8 cellular contexts compared by ENCODE assay signal in genomic region chr10:72334196-72334831, GRCh38. TPM values are rescaled to one million over a fixed set of nuclear protein-coding genes. Genes with fewer than 3 reads are reported as not detected.
DNase-seq lines count a peak whose midpoint lies in the region; ATAC-seq and TF ChIP-seq lines count a peak whose summit lies in the region.

No MANE protein-coding gene starts in this region.

- H2BK12ac ChIP-seq in H9 (ENCODE audit: insufficient read length, low read depth, low read length), result no peak overlapping the region

- peak overlapping the region in 7 of 59 donors; percentile 10 to 24 (median 19) for H3K4me3 ChIP-seq in dorsolateral prefrontal cortex

- DNase-seq in H9 (peak; percentile 77), NCI-H748 treated with DMSO at 0.1 percent for 48 hours (lab: John Stamatoyannopoulos, UW) (peak; percentile 79), dorsolateral prefrontal cortex (peak in 8 of 10 donors; percentile 51 to 87 (median 76)), natural killer cell (no peak)

- H3K9me3 Mint-ChIP-seq in H9 (no peaks in the 10 kb centered on the region; a peak in 1 of 5 replicates), natural killer cell (no peaks in the 10 kb centered on the region)

- TF ChIP-seq CTCF in 22Rv1 (IDR thresholded peaks at IDR 0.05) (no peak), H9 (conservative IDR thresholded peaks at IDR 0.05) (no peak), dorsolateral prefrontal cortex (IDR thresholded peaks at IDR 0.05 in 54 of 56, conservative IDR thresholded peaks at IDR 0.05 in 2 of 56; ENCODE audit: low read depth in 1 of 56, partially characterized antibody in 56 of 56) (peak in 1 of 56 donors; percentile 13), natural killer cell (IDR thresholded peaks at IDR 0.05) (no peak)

- intact Hi-C loops in dorsolateral prefrontal cortex (cut with DNase I), result loop anchor here (5.0 to 10.0 kb wide), 3 partner anchors 77 to 1020 kb away; partner anchors contain the start of genes CHST3 (in 1 of the 2) and SLC29A3 (in 1 of the 2)
- intact Hi-C loops in natural killer cell (cut with micrococcal nuclease), result loop anchor here (2.0 kb wide), 3 partner anchors 36 to 250 kb away; partner anchors contain the start of genes ANAPC16 and ASCC1

- H3K4me3 Mint-ChIP-seq in H9 (peak overlapping the region in 1 of 2 experiments; percentile 49; a peak in 1 of 5 replicates), natural killer cell (peak overlapping the region; percentile 88)

- H3K23ac ChIP-seq in H9 (ENCODE audit: insufficient read length, low read depth, low read length), result no peak overlapping the region

- H3K79me2 ChIP-seq in H9 (ENCODE audit: insufficient read depth, low read length), result no peaks in the 10 kb centered on the region

- no peak overlapping the region for H2BK20ac ChIP-seq in H9 (ENCODE audit: low read depth, low read length, poor library complexity, severe bottlenecking)

- H3K27me3 ChIP-seq in H9 (ENCODE audit: insufficient read depth, low read length) (no peaks in the 10 kb centered on the region), dorsolateral prefrontal cortex (no peaks in the 10 kb centered on the region)

- H3K9ac ChIP-seq in H9 (ENCODE audit: extremely low read depth, insufficient read length, low read length), result no peak overlapping the region

- H2BK15ac ChIP-seq in H9 (ENCODE audit: low read depth, low read length), result no peak overlapping the region

- peaks cover 8 to 46% (median 12%) of the 10 kb centered on the region in 3 experiments for H3K36me3 Mint-ChIP-seq in H9 (ENCODE audit: insufficient read depth in 1 of 3, low read depth in 3 of 3)
- no peaks in the 10 kb centered on the region for H3K36me3 Mint-ChIP-seq in natural killer cell

- no peak overlapping the region for H2BK5ac ChIP-seq in H9 (ENCODE audit: insufficient read length, low read length)

- no peak overlapping the region for H2BK120ac ChIP-seq in H9 (ENCODE audit: low read depth, low read length, poor library complexity, severe bottlenecking)

- H3K56ac ChIP-seq in H9 (ENCODE audit: insufficient read length, low read depth, low read length), result no peak overlapping the region

- no peaks in the 10 kb centered on the region for H3K79me1 ChIP-seq in H9 (ENCODE audit: insufficient read depth, low read depth, low read length, poor library complexity, severe bottlenecking)

- H3K27ac Mint-ChIP-seq in H9 (peak overlapping the region in 2 of 3 experiments; percentile 69 to 84; a peak in 5 of 7 replicates), natural killer cell (peak overlapping the region; percentile 96 to 97)

- no peak overlapping the region for H2AFZ ChIP-seq in H9 (ENCODE audit: low read length)

- H3K23me2 ChIP-seq in H9 (ENCODE audit: insufficient read length, low read depth, low read length, poor library complexity, severe bottlenecking), result no peaks in the 10 kb centered on the region

- H3K27me3 Mint-ChIP-seq in H9 (ENCODE audit: low read depth) (no peaks in the 10 kb centered on the region; the same call in none of the 2 replicates), natural killer cell (ENCODE audit: low read depth in 2 of 2) (no peaks in the 10 kb centered on the region)

- WGBS in H9 (ENCODE audit: extremely low coverage, insufficient read length, low lambda C conversion rate), result no CpG with 5 or more reads among the region's 18 CpGs

- peak overlapping the region; percentile 63 for H4K91ac ChIP-seq in H9 (ENCODE audit: insufficient read length, low read depth, low read length)

- H3K9me3 ChIP-seq in H9 (ENCODE audit: control insufficient read depth, low read depth, low read length), result no peaks in the 10 kb centered on the region

- no peaks in the 10 kb centered on the region for H4K20me1 ChIP-seq in H9 (ENCODE audit: control insufficient read depth, insufficient read depth, insufficient read length)

- no peak for ATAC-seq in natural killer cell
- ATAC-seq in HG03039 (IDR thresholded peaks at IDR 0.05; ENCODE audit: unreplicated experiment), result no peak
- ATAC-seq in GM18858 (IDR thresholded peaks at IDR 0.05; ENCODE audit: unreplicated experiment), result no peak
- ATAC-seq in HG03095 (IDR thresholded peaks at IDR 0.05; ENCODE audit: unreplicated experiment), result no peak

- H3K4ac ChIP-seq in H9 (ENCODE audit: low read depth, low read length), result no peak overlapping the region

- H3K4me2 ChIP-seq in H9 (ENCODE audit: insufficient read depth, insufficient read length, low read length), result no peak overlapping the region

- H3K18ac ChIP-seq in H9 (ENCODE audit: insufficient read length, low read depth, low read length), result peak overlapping the region; percentile 59

- H3T11ph ChIP-seq in H9 (ENCODE audit: low read length), result no peak overlapping the region

- H3K4me1 Mint-ChIP-seq in H9, result peaks cover 32 to 43% of the 10 kb centered on the region in 2 experiments
- H3K4me1 Mint-ChIP-seq in natural killer cell, result peaks cover 69 to 76% of the 10 kb centered on the region in 2 donors

- no peak overlapping the region for H2AK5ac ChIP-seq in H9 (ENCODE audit: insufficient read length, low read length)

- no peak overlapping the region for H4K5ac ChIP-seq in H9 (ENCODE audit: insufficient read length, low read depth, low read length)

- peaks cover 5% of the 10 kb centered on the region; the same call in 1 of the 2 replicates for H3K4me1 ChIP-seq in H9 (ENCODE audit: insufficient read depth, low read length)

- H3K27ac ChIP-seq in 22Rv1 (peak overlapping the region; percentile 98), H9 (ENCODE audit: insufficient read length, low read depth, low read length) (no peak overlapping the region), dorsolateral prefrontal cortex (peak overlapping the region; percentile 71 to 99 (median 95))

- H3K14ac ChIP-seq in H9 (ENCODE audit: insufficient read depth, low read length), result no peak overlapping the region; the same call in 1 of the 2 replicates

- H4K8ac ChIP-seq in H9 (replicated peaks; ENCODE audit: insufficient read length, low read depth, low read length), result no peak overlapping the region

RNA-seq across cellular contexts. Expression of gene DNAJB12, which starts 20.4 kb away (rescaled TPM):
- total RNA-seq in H9 (2021), result 25.9 and 27.6 TPM in 2 replicates
- total RNA-seq in dorsolateral prefrontal cortex, result 10 to 100 TPM; 25.5 to 44.3 (median 34.1) TPM
- 10 to 100 TPM; 47.3 to 54.2 (median 48.7) TPM for total RNA-seq in natural killer cell
